Comparison of ENCODE assay signal across 11 cellular contexts in the genomic region with DNA sequence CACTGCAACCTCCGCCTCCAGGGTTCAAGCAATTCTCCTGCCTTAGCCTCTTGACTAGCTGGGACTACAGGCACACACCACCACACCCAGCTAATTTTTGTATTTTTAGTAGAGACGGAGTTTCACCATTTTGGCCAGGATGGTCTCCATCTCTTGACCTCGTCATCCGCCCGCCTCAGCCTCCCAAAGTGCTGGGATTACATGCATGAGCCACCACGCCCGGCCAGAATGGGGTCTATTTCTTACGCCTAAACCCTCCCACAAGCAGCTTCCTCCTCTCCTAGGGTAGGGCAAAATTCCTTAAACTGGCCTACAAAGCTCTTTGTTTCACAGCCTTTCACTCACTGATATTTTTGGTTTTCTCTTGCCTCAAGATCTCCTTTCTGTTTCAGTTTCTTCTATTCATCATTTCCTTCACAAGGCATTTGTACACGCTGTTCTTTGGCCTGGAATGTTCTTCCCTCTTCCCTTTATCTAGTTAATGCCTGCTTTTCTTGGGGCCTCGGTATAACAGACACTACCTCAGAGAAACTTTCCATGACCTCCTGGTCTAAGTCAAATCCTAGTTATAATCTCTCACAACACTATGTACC. TPM values are rescaled to one million over a fixed set of nuclear protein-coding genes. Genes with fewer than 3 reads are reported as not detected.
DNase-seq lines count a peak whose midpoint lies in the region; ATAC-seq, FAIRE-seq and TF ChIP-seq lines count a peak whose summit lies in the region.
"Had no signal": no experiment of that assay in that cellular context is flagged by ENCODE, and none has a peak within 500 bp of the region (broad histone marks: within the 10 kb centered on the region; RNA-seq: fewer than 3 reads in every experiment).

No MANE protein-coding gene starts in this region.

- H3K4me1 ChIP-seq in Peyer's patch, result no peaks in the 10 kb centered on the region
- H3K4me1 ChIP-seq: pancreas had no signal

- H3K9me3 Mint-ChIP-seq in activated T-cell treated with anti-CD3 and anti-CD28 coated beads, Interleukin-2, amount 50 U/mL, for 4 hours, result no peaks in the 10 kb centered on the region

- peaks cover 2% of the 10 kb centered on the region for H3K36me3 Mint-ChIP-seq in activated T-cell treated with anti-CD3 and anti-CD28 coated beads, Interleukin-2, amount 50 U/mL, for 4 hours (ENCODE audit: insufficient read depth)

- peak overlapping the region in 1 of 4 donors; percentile 20 for H3K4me3 ChIP-seq in Peyer's patch
- H3K4me3 ChIP-seq: pancreas had no signal

- no peak for DNase-seq in GM12892 (ENCODE audit: insufficient read length)
- DNase-seq in Peyer's patch, result no peak
- DNase-seq in Right ventricle myocardium superior, result no peak
- no peak for DNase-seq in sciatic nerve (ENCODE audit: low spot score)
- DNase-seq in GM19238 (ENCODE audit: insufficient read length, low spot score), result no peak
- DNase-seq in activated T-cell treated with anti-CD3 and anti-CD28 coated beads, Interleukin-2, amount 50 U/mL, for 4 hours, result no peak
- DNase-seq in NOMO-1 treated with DMSO at 0.1 percent for 48 hours (lab: John Stamatoyannopoulos, UW; ENCODE audit: unreplicated experiment), result no peak
- DNase-seq: IMR-90, pancreas had no signal

- no peaks in the 10 kb centered on the region for H3K27me3 ChIP-seq in Peyer's patch
- H3K27me3 ChIP-seq: pancreas had no signal

- TF ChIP-seq CTCF in Peyer's patch (IDR thresholded peaks at IDR 0.05), result no peak

- peaks cover 5% of the 10 kb centered on the region for H3K4me1 Mint-ChIP-seq in activated T-cell treated with anti-CD3 and anti-CD28 coated beads, Interleukin-2, amount 50 U/mL, for 4 hours (ENCODE audit: low read depth)

- no peaks in the 10 kb centered on the region for H3K36me3 ChIP-seq in Peyer's patch
- H3K36me3 ChIP-seq: pancreas had no signal

- TF ChIP-seq POLR2A in GM12892 (IDR thresholded peaks at IDR 0.05; ENCODE audit: low read depth, low read length) (no peak), Peyer's patch (IDR thresholded peaks at IDR 0.05) (no peak)

- peak; percentile 62 for ATAC-seq in Right ventricle myocardium superior (ENCODE audit: poor library complexity)
- ATAC-seq in sciatic nerve, result peak; percentile 48
- ATAC-seq in GM19463 (IDR thresholded peaks at IDR 0.05; ENCODE audit: unreplicated experiment), result no peak
- ATAC-seq in activated T-cell treated with anti-CD3 and anti-CD28 coated beads, Interleukin-2, amount 50 U/mL, for 4 hours, result no peak
- ATAC-seq: activated CD4-positive, CD25-positive, alpha-beta regulatory T cell treated with anti-CD3 and anti-CD28 coated beads, Interleukin-2, amount 50 U/mL, for 24 hours had no signal

- H3K27me3 Mint-ChIP-seq in activated T-cell treated with anti-CD3 and anti-CD28 coated beads, Interleukin-2, amount 50 U/mL, for 4 hours (ENCODE audit: low read depth), result no peaks in the 10 kb centered on the region

- H3K9me3 ChIP-seq in Peyer's patch, result no peaks in the 10 kb centered on the region
- H3K9me3 ChIP-seq: pancreas had no signal

- intact Hi-C loops in Right ventricle myocardium superior (cut with DNase I), result no loop called here
- intact Hi-C loops in sciatic nerve (cut with DNase I), result no loop called here

- peak; percentile 36 for FAIRE-seq in GM12892 (lab: Jason Lieb, UNC)
- FAIRE-seq: pancreas had no signal

- no peak overlapping the region for H3K4me3 Mint-ChIP-seq in activated T-cell treated with anti-CD3 and anti-CD28 coated beads, Interleukin-2, amount 50 U/mL, for 4 hours

- peak overlapping the region; percentile 49 to 73 (median 52) for H3K27ac ChIP-seq in Peyer's patch

RNA-seq across cellular contexts. Expression of a gene that starts 6.7 kb away (rescaled TPM):
- polyA plus RNA-seq in GM12892 (2012; ENCODE audit: missing spikeins), result 0.49 TPM
- total RNA-seq in Peyer's patch, result 10 to 100 TPM in 3 of 4 donors, 1 to 10 TPM in 1; 9.9 to 15.2 (median 11.4) TPM
- total RNA-seq in Right ventricle myocardium superior, result 14.4 TPM
- total RNA-seq in sciatic nerve, result 6.2 TPM
- total RNA-seq in activated T-cell treated with anti-CD3 and anti-CD28 coated beads, Interleukin-2, amount 50 U/mL, for 4 hours, result under 1 TPM; 0.68 to 0.92 (median 0.82) TPM

RNA-seq across cellular contexts. Expression of a gene that starts 6.8 kb away (rescaled TPM):
- 25.5 TPM for polyA plus RNA-seq in GM12892 (2012; ENCODE audit: missing spikeins)
- 10 to 100 TPM in 3 of 4 donors, 1 to 10 TPM in 1; 9.1 to 22.1 (median 18.6) TPM for total RNA-seq in Peyer's patch
- 38.2 TPM for total RNA-seq in Right ventricle myocardium superior
- total RNA-seq in sciatic nerve, result 37.4 TPM
- 10 to 100 TPM; 29.1 to 31.6 (median 29.5) TPM for total RNA-seq in activated T-cell treated with anti-CD3 and anti-CD28 coated beads, Interleukin-2, amount 50 U/mL, for 4 hours

Comparison
In these comparisons a context has a peak if more than half of its experiments do, and no peak if none do; other contexts are left out.
1. ATAC-seq: peak in Right ventricle myocardium superior (single experiment) and sciatic nerve (single experiment); none in GM19463 (single experiment) and activated T-cell treated with anti-CD3 and anti-CD28 coated beads, Interleukin-2, amount 50 U/mL, for 4 hours (0 of 2).